In genomic region chr19:3364501-3364858, GRCh38 we compare ENCODE assay signal across 21 cellular contexts. TPM values are rescaled to one million over a fixed set of nuclear protein-coding genes. Genes with fewer than 3 reads are reported as not detected.
DNase-seq lines count a peak whose midpoint lies in the region; ATAC-seq and TF ChIP-seq lines count a peak whose summit lies in the region.
"Had no signal": no experiment of that assay in that cellular context is flagged by ENCODE, and none has a peak within 500 bp of the region (broad histone marks: within the 10 kb centered on the region; RNA-seq: fewer than 3 reads in every experiment).

No MANE protein-coding gene starts in this region.

- H3K27ac ChIP-seq in BLaER1 (no peak overlapping the region), RWPE2 (ENCODE audit: poor library complexity, severe bottlenecking) (peak overlapping the region; percentile 85), mesenchymal stem cell (ENCODE audit: low read length, poor library complexity, severe bottlenecking) (no peak overlapping the region), suprapubic skin (peak overlapping the region; percentile 95)

- peaks cover 58% of the 10 kb centered on the region for H4K20me1 ChIP-seq in BLaER1

- H2BK120ac ChIP-seq in mesenchymal stem cell (ENCODE audit: low read depth, low read length), result no peak overlapping the region

- H2AK5ac ChIP-seq in mesenchymal stem cell (ENCODE audit: low read length, severe bottlenecking), result no peak overlapping the region

- H3K4me2 ChIP-seq in BLaER1 (peak overlapping the region; percentile 95; the same call in 1 of the 2 replicates), mesenchymal stem cell (ENCODE audit: low read length, poor library complexity, severe bottlenecking) (no peak overlapping the region)

- H3K79me1 ChIP-seq in mesenchymal stem cell (replicated peaks; ENCODE audit: low read length, poor library complexity, severe bottlenecking), result peaks cover 10% of the 10 kb centered on the region

- H3K4me1 ChIP-seq in BLaER1 (peaks cover 66% of the 10 kb centered on the region), RWPE2 (ENCODE audit: insufficient read depth, poor library complexity, severe bottlenecking) (peaks cover 5% of the 10 kb centered on the region), mesenchymal stem cell (ENCODE audit: control insufficient read depth, insufficient read depth, low read depth, low read length) (peaks cover 42% of the 10 kb centered on the region), suprapubic skin (peaks cover 67% of the 10 kb centered on the region)

- H3K23ac ChIP-seq in mesenchymal stem cell (ENCODE audit: low read length in 2 of 2), result no peak overlapping the region

- H4K91ac ChIP-seq in mesenchymal stem cell (ENCODE audit: low read length), result peak overlapping the region; percentile 84

- no peak overlapping the region for H2BK5ac ChIP-seq in mesenchymal stem cell (ENCODE audit: low read depth, low read length, poor library complexity, severe bottlenecking)

- H3K9ac ChIP-seq in BLaER1, result no peak overlapping the region
- H3K9ac ChIP-seq in mesenchymal stem cell (ENCODE audit: low read length), result no peak overlapping the region
- H3K9ac ChIP-seq: parathyroid adenoma had no signal

- ATAC-seq in RWPE2 (ENCODE audit: low read depth) (no peak), HG03025 (IDR thresholded peaks at IDR 0.05; ENCODE audit: low FRiP score, unreplicated experiment) (no peak), GM21390 (IDR thresholded peaks at IDR 0.05; ENCODE audit: unreplicated experiment) (no peak)
- ATAC-seq: left cardiac atrium; naive thymus-derived CD8-positive, alpha-beta T cell; SK-N-SH treated with all-trans-retinoic acid at 6 μM for 48 hours had no signal

- peak overlapping the region in 1 of 2 experiments; percentile 70 for H3K4ac ChIP-seq in mesenchymal stem cell (ENCODE audit: low read depth in 1 of 2, low read length in 2 of 2)

- H2AFZ ChIP-seq in mesenchymal stem cell (ENCODE audit: low read depth, low read length), result no peak overlapping the region
- H2AFZ ChIP-seq: parathyroid adenoma had no signal

- H4K8ac ChIP-seq in mesenchymal stem cell (ENCODE audit: low read length), result peak overlapping the region; percentile 47

- no peak overlapping the region for H2BK15ac ChIP-seq in mesenchymal stem cell (ENCODE audit: low read depth, poor library complexity, severe bottlenecking)

- WGBS in mesenchymal stem cell, result 31% methylated on average over 3 of the region's 4 CpGs
- 60% methylated on average over 4 of the region's 4 CpGs for WGBS in suprapubic skin

- POLR2A ChIA-PET in HEK293T (lab: Yijun Ruan, JAX), result interaction anchor here (0.8 to 1.2 kb wide), 2 partner anchors 13 to 414 kb away, joined by 3 read pairs; no protein-coding TSS in a partner anchor

- TF ChIP-seq CTCF in RWPE2 (IDR thresholded peaks at IDR 0.05; ENCODE audit: poor library complexity, severe bottlenecking), result no peak
- no peak for TF ChIP-seq CTCF in suprapubic skin (IDR thresholded peaks at IDR 0.05)

- CTCF ChIA-PET in HEK293T (lab: Yijun Ruan, JAX), result interaction anchor here (0.7 kb wide), 1 partner anchor 65 kb away, joined by 3 read pairs; no protein-coding TSS in a partner anchor

- H2BK12ac ChIP-seq in mesenchymal stem cell (ENCODE audit: low read length in 2 of 2), result no peak overlapping the region

- H3K4me3 ChIP-seq in BLaER1 (no peak overlapping the region), RWPE2 (ENCODE audit: severe bottlenecking) (no peak overlapping the region), mesenchymal stem cell (ENCODE audit: insufficient read depth in 1 of 2, low read depth in 1 of 2, low read length in 2 of 2) (no peak overlapping the region), suprapubic skin (no peak overlapping the region)
- H3K4me3 ChIP-seq: MG63, Peyer's patch, testis had no signal

- TF ChIP-seq POLR2A in suprapubic skin (IDR thresholded peaks at IDR 0.05), result no peak

- TF ChIP-seq EP300 in suprapubic skin (IDR thresholded peaks at IDR 0.05), result no peak

- H3K18ac ChIP-seq in mesenchymal stem cell (ENCODE audit: low read depth in 1 of 2, low read length in 2 of 2), result no peak overlapping the region

- H3K9me3 ChIP-seq in BLaER1, result no peaks in the 10 kb centered on the region
- H3K9me3 ChIP-seq in RWPE2 (ENCODE audit: severe bottlenecking), result no peaks in the 10 kb centered on the region
- no peaks in the 10 kb centered on the region for H3K9me3 ChIP-seq in mesenchymal stem cell (ENCODE audit: control insufficient read depth, low read length)
- H3K9me3 ChIP-seq in suprapubic skin, result no peaks in the 10 kb centered on the region
- H3K9me3 ChIP-seq: MG63, Peyer's patch, testis had no signal

- no peak overlapping the region for H3K14ac ChIP-seq in mesenchymal stem cell (ENCODE audit: low read length in 2 of 2)

- H3K36me3 ChIP-seq in BLaER1 (no peaks in the 10 kb centered on the region), RWPE2 (ENCODE audit: low read depth) (no peaks in the 10 kb centered on the region), mesenchymal stem cell (ENCODE audit: control insufficient read depth in 1 of 2, insufficient read depth in 2 of 2, low read depth in 1 of 2, low read length in 2 of 2) (peaks cover 0 to 4% of the 10 kb centered on the region in 2 experiments), suprapubic skin (no peaks in the 10 kb centered on the region)
- H3K36me3 ChIP-seq: Peyer's patch had no signal

- DNase-seq in RWPE2 (ENCODE audit: low spot score) (no peak), mesenchymal stem cell (no peak), suprapubic skin (ENCODE audit: low spot score in 2 of 2) (no peak), HEK293T (ENCODE audit: extremely low spot score) (no peak), KG1 (lab: John Stamatoyannopoulos, UW) (no peak)
- DNase-seq: activated CD4-positive, alpha-beta T cell treated with anti-CD3 and anti-CD28 coated beads, Interleukin-2, amount 10 ng/mL, durations not matched to agents 7 days and 5 days; activated naive CD8-positive, alpha-beta T cell treated with anti-CD3 and anti-CD28 coated beads for 36 hours; EL; glutamatergic neuron; left cardiac atrium; MG63; naive thymus-derived CD8-positive, alpha-beta T cell; NCI-H1417 treated with DMSO at 0.1 percent for 48 hours; NCI-H524; Peyer's patch; testis had no signal

- no peaks in the 10 kb centered on the region for H3K27me3 ChIP-seq in BLaER1
- H3K27me3 ChIP-seq in RWPE2 (ENCODE audit: insufficient read depth, poor library complexity, severe bottlenecking), result no peaks in the 10 kb centered on the region
- H3K27me3 ChIP-seq in mesenchymal stem cell (ENCODE audit: control insufficient read depth in 1 of 2, insufficient read depth in 1 of 2, low read length in 2 of 2), result no peaks in the 10 kb centered on the region
- H3K27me3 ChIP-seq in suprapubic skin, result no peaks in the 10 kb centered on the region
- H3K27me3 ChIP-seq: MG63, Peyer's patch, testis had no signal

TF ChIP-seq in HEK293T, 16 proteins besides CTCF, POLR2A, EP300 and RAD21:
- no peak for TF ChIP-seq TARDBP (IDR thresholded peaks at IDR 0.05)
- TF ChIP-seq NFRKB (IDR thresholded peaks at IDR 0.05), result no peak
- TF ChIP-seq FOXK2 (IDR thresholded peaks at IDR 0.05), result no peak
- TF ChIP-seq LEF1 (IDR thresholded peaks at IDR 0.05; ENCODE audit: borderline replicate concordance), result no peak
- TF ChIP-seq ZNF384 (IDR thresholded peaks at IDR 0.05), result no peak
- TF ChIP-seq FOXM1 (IDR thresholded peaks at IDR 0.05; ENCODE audit: borderline replicate concordance), result no peak
- TF ChIP-seq BHLHE40 (IDR thresholded peaks at IDR 0.05; ENCODE audit: borderline replicate concordance), result no peak
- TF ChIP-seq PKNOX1 (IDR thresholded peaks at IDR 0.05), result no peak
- TF ChIP-seq HDGF (IDR thresholded peaks at IDR 0.05; ENCODE audit: borderline replicate concordance), result no peak
- TF ChIP-seq ARNT (IDR thresholded peaks at IDR 0.05), result no peak
- no peak for TF ChIP-seq FOXA1 (IDR thresholded peaks at IDR 0.05)

RNA-seq across cellular contexts. Expression of gene NFIC, which starts 1.9 kb away (rescaled TPM):
- polyA plus RNA-seq in mesenchymal stem cell (2013, experiment 1 of 2), result 101 TPM
- polyA plus RNA-seq in mesenchymal stem cell (2013, experiment 2 of 2), result 98.4 TPM
- 100 to 1,000 TPM; 135 to 234 (median 194) TPM for total RNA-seq in suprapubic skin

Comparison
In these comparisons a context has a peak if more than half of its experiments do, and no peak if none do; other contexts are left out.
1. H3K27ac ChIP-seq: peak in RWPE2 (single experiment) and suprapubic skin (single experiment); none in BLaER1 (single experiment) and mesenchymal stem cell (single experiment).